In the genomic region with DNA sequence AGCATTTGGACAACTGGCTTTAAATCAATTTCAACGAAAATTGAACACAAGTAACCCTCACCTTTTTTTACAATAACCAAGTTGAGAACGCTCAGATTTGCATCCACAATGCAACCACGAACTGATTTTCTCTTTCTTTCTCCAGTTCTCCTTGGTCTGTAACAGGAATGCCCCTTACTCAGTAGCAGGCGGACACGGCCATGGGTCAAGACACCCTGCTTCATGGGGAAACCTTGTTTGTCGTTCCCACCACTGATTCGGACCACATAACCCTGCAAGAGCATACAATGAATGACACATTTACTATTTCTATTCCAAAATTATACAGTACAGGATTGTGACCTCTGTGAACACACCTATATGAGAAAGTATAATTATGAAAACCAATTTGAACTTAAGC, we compare ENCODE assay signal across 1 cellular context.
TF ChIP-seq lines count a peak whose summit lies in the region.

No MANE protein-coding gene starts in this region.

TF ChIP-seq in SK-N-SH, 30 proteins besides CTCF, POLR2A, EP300 and RAD21 (continued from another document):
- TF ChIP-seq, protein P1, sequence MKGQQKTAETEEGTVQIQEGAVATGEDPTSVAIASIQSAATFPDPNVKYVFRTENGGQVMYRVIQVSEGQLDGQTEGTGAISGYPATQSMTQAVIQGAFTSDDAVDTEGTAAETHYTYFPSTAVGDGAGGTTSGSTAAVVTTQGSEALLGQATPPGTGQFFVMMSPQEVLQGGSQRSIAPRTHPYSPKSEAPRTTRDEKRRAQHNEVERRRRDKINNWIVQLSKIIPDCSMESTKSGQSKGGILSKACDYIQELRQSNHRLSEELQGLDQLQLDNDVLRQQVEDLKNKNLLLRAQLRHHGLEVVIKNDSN (IDR thresholded peaks at IDR 0.05; ENCODE audit: borderline replicate concordance, low read depth): no peak
- no peak for TF ChIP-seq CHD2 (IDR thresholded peaks at IDR 0.05; ENCODE audit: low read length, partially characterized antibody)
- TF ChIP-seq NFIC (IDR thresholded peaks at IDR 0.05; ENCODE audit: borderline replicate concordance): no peak
- no peak for TF ChIP-seq FOXJ3 (CRISPR knock-in tag; IDR thresholded peaks at IDR 0.05)
- TF ChIP-seq RCOR1 (IDR thresholded peaks at IDR 0.05; ENCODE audit: low read length): no peak
- TF ChIP-seq, protein P2, sequence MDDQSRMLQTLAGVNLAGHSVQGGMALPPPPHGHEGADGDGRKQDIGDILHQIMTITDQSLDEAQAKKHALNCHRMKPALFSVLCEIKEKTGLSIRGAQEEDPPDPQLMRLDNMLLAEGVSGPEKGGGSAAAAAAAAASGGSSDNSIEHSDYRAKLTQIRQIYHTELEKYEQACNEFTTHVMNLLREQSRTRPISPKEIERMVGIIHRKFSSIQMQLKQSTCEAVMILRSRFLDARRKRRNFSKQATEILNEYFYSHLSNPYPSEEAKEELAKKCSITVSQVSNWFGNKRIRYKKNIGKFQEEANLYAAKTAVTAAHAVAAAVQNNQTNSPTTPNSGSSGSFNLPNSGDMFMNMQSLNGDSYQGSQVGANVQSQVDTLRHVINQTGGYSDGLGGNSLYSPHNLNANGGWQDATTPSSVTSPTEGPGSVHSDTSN (IDR thresholded peaks at IDR 0.05): no peak
- TF ChIP-seq, protein P3, sequence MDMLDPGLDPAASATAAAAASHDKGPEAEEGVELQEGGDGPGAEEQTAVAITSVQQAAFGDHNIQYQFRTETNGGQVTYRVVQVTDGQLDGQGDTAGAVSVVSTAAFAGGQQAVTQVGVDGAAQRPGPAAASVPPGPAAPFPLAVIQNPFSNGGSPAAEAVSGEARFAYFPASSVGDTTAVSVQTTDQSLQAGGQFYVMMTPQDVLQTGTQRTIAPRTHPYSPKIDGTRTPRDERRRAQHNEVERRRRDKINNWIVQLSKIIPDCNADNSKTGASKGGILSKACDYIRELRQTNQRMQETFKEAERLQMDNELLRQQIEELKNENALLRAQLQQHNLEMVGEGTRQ (IDR thresholded peaks at IDR 0.05; ENCODE audit: borderline replicate concordance, low read depth, low read length): no peak
- TF ChIP-seq RFX5 (IDR thresholded peaks at IDR 0.05; ENCODE audit: low read length): no peak
